In the genomic region with DNA sequence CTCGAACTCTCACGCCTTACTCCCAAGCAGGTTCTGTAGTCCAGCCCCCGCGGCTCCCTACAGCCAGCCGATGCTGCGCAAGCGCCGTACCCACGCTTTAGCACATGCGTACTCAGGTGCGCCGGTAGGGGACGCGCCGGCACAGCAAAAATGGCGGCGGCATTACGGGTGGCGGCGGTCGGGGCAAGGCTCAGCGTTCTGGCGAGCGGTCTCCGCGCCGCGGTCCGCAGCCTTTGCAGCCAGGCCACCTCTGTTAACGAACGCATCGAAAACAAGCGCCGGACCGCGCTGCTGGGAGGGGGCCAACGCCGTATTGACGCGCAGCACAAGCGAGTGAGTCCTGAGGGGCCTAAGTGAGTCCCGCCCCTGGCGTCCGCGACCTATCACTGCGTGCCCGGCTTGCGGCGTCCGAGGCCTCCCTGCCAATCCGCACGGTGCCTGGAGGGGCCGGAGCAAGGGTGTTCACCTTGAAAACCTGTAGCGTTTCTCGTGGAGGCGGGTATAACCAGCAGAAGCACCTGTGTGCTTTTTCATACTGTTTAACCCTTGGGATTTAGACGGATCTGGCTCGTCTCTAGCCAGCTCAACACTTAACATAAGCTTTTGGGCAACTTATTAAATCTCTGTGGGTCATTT, we compare ENCODE assay signal across 8 cellular contexts. TPM values are rescaled to one million over a fixed set of nuclear protein-coding genes. Genes with fewer than 3 reads are reported as not detected.
DNase-seq lines count a peak whose midpoint lies in the region; ATAC-seq and TF ChIP-seq lines count a peak whose summit lies in the region.

PCCB (plus strand) TSS at position 115 of the 636 bp plus-strand sequence; CDS start at position 151, 36 bp downstream.

- peak within 1 kb of the TSS; percentile 87 for H3K4me3 ChIP-seq in coronary artery

- H3K9me3 Mint-ChIP-seq in activated CD4-positive, alpha-beta T cell treated with anti-CD3 and anti-CD28 coated beads, Interleukin-2, amount 10 ng/mL, durations not matched to agents 24 days and 14 days = no peaks in the 10 kb centered on the region

- peak within 1 kb of the TSS; percentile 91 for H3K4me3 Mint-ChIP-seq in activated CD4-positive, alpha-beta T cell treated with anti-CD3 and anti-CD28 coated beads, Interleukin-2, amount 10 ng/mL, durations not matched to agents 24 days and 14 days

- ATAC-seq in GM19324 (IDR thresholded peaks at IDR 0.05; ENCODE audit: low FRiP score, unreplicated experiment) (peak; percentile 99), HG03469 (IDR thresholded peaks at IDR 0.05; ENCODE audit: unreplicated experiment) (peak; percentile 94)

- H3K27me3 Mint-ChIP-seq in activated CD4-positive, alpha-beta T cell treated with anti-CD3 and anti-CD28 coated beads, Interleukin-2, amount 10 ng/mL, durations not matched to agents 24 days and 14 days = no peaks in the 10 kb centered on the region

- peak within 1 kb of the TSS; percentile 95 for H3K27ac Mint-ChIP-seq in activated CD4-positive, alpha-beta T cell treated with anti-CD3 and anti-CD28 coated beads, Interleukin-2, amount 10 ng/mL, durations not matched to agents 24 days and 14 days

- peak within 1 kb of the TSS; percentile 79 to 96 for H3K27ac ChIP-seq in coronary artery

- DNase-seq in C1 segment of cervical spinal cord (lab: John Stamatoyannopoulos, UW) (peak; percentile 79 to 97 (median 94)), NCI-H526 (lab: John Stamatoyannopoulos, UW) (peak; percentile 99), coronary artery (ENCODE audit: low spot score) (peak; percentile 93), left kidney (ENCODE audit: low read depth, low spot score) (peak; percentile 98)
- peak; percentile 97 for DNase-seq in activated CD4-positive, alpha-beta T cell treated with anti-CD3 and anti-CD28 coated beads, Interleukin-2, amount 10 ng/mL, durations not matched to agents 24 days and 14 days
- DNase-seq in stimulated activated CD4-positive, alpha-beta T cell treated with anti-CD3 and anti-CD28 coated beads, Interleukin-2, amount 100 ng/mL, for 24 hours = peak; percentile 93 to 94

- no peaks in the 10 kb centered on the region for H3K36me3 Mint-ChIP-seq in activated CD4-positive, alpha-beta T cell treated with anti-CD3 and anti-CD28 coated beads, Interleukin-2, amount 10 ng/mL, durations not matched to agents 24 days and 14 days (ENCODE audit: low read depth)

- intact Hi-C loops in activated CD4-positive, alpha-beta T cell treated with anti-CD3 and anti-CD28 coated beads, Interleukin-2, amount 10 ng/mL, durations not matched to agents 24 days and 14 days (cut with micrococcal nuclease) = loop anchor here (1.0 to 5.0 kb wide), 7 partner anchors 54 to 764 kb away; partner anchors contain the start of genes MSL2, NCK1 and STAG1

- peak; percentile 82 for TF ChIP-seq CTCF in coronary artery (IDR thresholded peaks at IDR 0.05)

- peaks cover 16% of the 10 kb centered on the region for H3K4me1 Mint-ChIP-seq in activated CD4-positive, alpha-beta T cell treated with anti-CD3 and anti-CD28 coated beads, Interleukin-2, amount 10 ng/mL, durations not matched to agents 24 days and 14 days

RNA-seq across cellular contexts. Expression of gene PCCB, which starts in this region (rescaled TPM):
- total RNA-seq in activated CD4-positive, alpha-beta T cell treated with anti-CD3 and anti-CD28 coated beads, Interleukin-2, amount 10 ng/mL, durations not matched to agents 24 days and 14 days = 45.4 and 55.9 TPM in 2 replicates

Comparison
In these comparisons a context has a peak if more than half of its experiments do, and no peak if none do; other contexts are left out.
1. Peak in every context shown above with its lines: DNase-seq, ATAC-seq, H3K4me3 ChIP-seq and H3K27ac ChIP-seq.